In genomic region chr16:20253825-20254224, GRCh38 we compare ENCODE assay signal across 27 cellular contexts.
"Had no signal": no experiment of that assay in that cellular context is flagged by ENCODE, and none has a peak within 500 bp of the region (broad histone marks: within the 10 kb centered on the region; RNA-seq: fewer than 3 reads in every experiment).

No MANE protein-coding gene starts in this region.

- H3K27me3 ChIP-seq: stomach, suprapubic skin, testis, thyroid gland, tibial artery, tibial nerve, transverse colon, upper lobe of left lung, upper lobe of right lung, uterus, vagina had no signal

- H3K9me3 ChIP-seq: suprapubic skin, testis, thoracic aorta, thyroid gland, tibial artery, transverse colon, upper lobe of left lung, upper lobe of right lung, uterus, vagina had no signal

- H3K4me3 ChIP-seq: stomach, suprapubic skin, testis, thoracic aorta, thyroid gland, tibial artery, tibial nerve, transverse colon, upper lobe of left lung, upper lobe of right lung, uterus, vagina had no signal

- DNase-seq: stimulated activated CD4-positive, alpha-beta T cell treated with anti-CD3 and anti-CD28 coated beads, Interleukin-2, amount 100 ng/mL, for 48 hours; stimulated activated CD4-positive, alpha-beta T cell treated with anti-CD3 and anti-CD28 coated beads, Interleukin-4, amount 100 ng/mL, for 1 hour; stimulated activated CD4-positive, alpha-beta T cell treated with anti-CD3 and anti-CD28 coated beads, Interleukin-4, amount 100 ng/mL, for 24 hours; stimulated activated CD4-positive, alpha-beta T cell treated with anti-CD3 and anti-CD28 coated beads, Interleukin-4, amount 100 ng/mL, for 4 hours; stimulated activated CD8-positive, alpha-beta memory T cell treated with anti-CD3 and anti-CD28 coated beads, Interleukin-4, amount 100 ng/mL, for 48 hours; stimulated activated naive B cell treated with anti-CD40 and anti-IgM and Interleukin-4, amounts not matched to agents 10 μg/mL and 1 μg/mL and 100 μg/mL, for 72 hours; stimulated activated naive CD4-positive, alpha-beta T cell; stimulated activated naive CD4-positive, alpha-beta T cell treated with Interleukin-2 at 50 U/mL for 16 hours; stimulated activated naive CD8-positive, alpha-beta T cell treated with anti-CD3 and anti-CD28 coated beads, Interleukin-15, amount 100 ng/mL, for 72 hours; stimulated activated naive CD8-positive, alpha-beta T cell treated with anti-CD3 and anti-CD28 coated beads, Interleukin-15, Interleukin-2, amounts not matched to agents 100 U/mL and 50 U/mL, for 24 hours; stomach; substantia nigra; testis; thyroid gland; tibial artery; transverse colon; trophoblast cell; upper lobe of left lung; upper lobe of right lung; uterus had no signal

- FAIRE-seq: urothelium cell line had no signal

- H3K36me3 ChIP-seq: stomach, suprapubic skin, thoracic aorta, thyroid gland, tibial artery, tibial nerve, transverse colon, upper lobe of left lung, upper lobe of right lung, uterus, vagina had no signal

- H3K27ac ChIP-seq: stomach, suprapubic skin, testis, thoracic aorta, thyroid gland, tibial artery, tibial nerve, transverse colon, upper lobe of left lung, upper lobe of right lung, uterus, vagina had no signal

- H3K4me1 ChIP-seq: stomach, suprapubic skin, testis, thyroid gland, tibial artery, tibial nerve, transverse colon, upper lobe of left lung, upper lobe of right lung, uterus, vagina had no signal

- ATAC-seq: stimulated activated effector memory CD8-positive, alpha-beta T cell treated with anti-CD3 and anti-CD28 coated beads, Interleukin-12 subunit alpha, Interleukin-12 subunit beta, amount 100 ng/mL, for 72 hours; stimulated activated memory B cell treated with anti-CD40 and anti-IgM and Interleukin-4, amounts not matched to agents 10 μg/mL and 1 μg/mL and 100 μg/mL, for 72 hours; stimulated activated naive B cell treated with anti-CD40 and anti-IgM and Interleukin-4, amounts not matched to agents 10 μg/mL and 1 μg/mL and 100 μg/mL, for 72 hours; stimulated activated naive CD8-positive, alpha-beta T cell treated with anti-CD3 and anti-CD28 coated beads, Interleukin-15, amount 100 ng/mL, for 72 hours; stimulated activated naive CD8-positive, alpha-beta T cell treated with anti-CD3 and anti-CD28 coated beads, Interleukin-15, Interleukin-2, amounts not matched to agents 100 U/mL and 50 U/mL, for 24 hours; upper lobe of right lung had no signal
